10 cellular contexts compared by ENCODE assay signal in genomic region chr9:133700861-133701320, GRCh38. TPM values are rescaled to one million over a fixed set of nuclear protein-coding genes. Genes with fewer than 3 reads are reported as not detected.
DNase-seq lines count a peak whose midpoint lies in the region; ATAC-seq and TF ChIP-seq lines count a peak whose summit lies in the region.
"Had no signal": no experiment of that assay in that cellular context is flagged by ENCODE, and none has a peak within 500 bp of the region (broad histone marks: within the 10 kb centered on the region; RNA-seq: fewer than 3 reads in every experiment).

No MANE protein-coding gene starts in this region.

- peak overlapping the region; percentile 86 for H3K4me3 Mint-ChIP-seq in activated CD4-positive, alpha-beta memory T cell treated with anti-CD3 and anti-CD28 coated beads for 36 hours
- H3K4me3 Mint-ChIP-seq in glutamatergic neuron (ENCODE audit: unreplicated experiment): no peak overlapping the region

- in situ Hi-C loops in mammary epithelial cell (cut with MboI; ENCODE audit: low sequenced_read_pairs in 2 of 2) (no loop called here), GM13976 (cut with MboI; ENCODE audit: low sequenced_read_pairs, unreplicated experiment) (no loop called here)

- DNase-seq in mammary epithelial cell (no peak), breast epithelium (ENCODE audit: low spot score in 2 of 2) (no peak), glutamatergic neuron (no peak), superior temporal gyrus (ENCODE audit: extremely low spot score) (peak; percentile 52), NOMO-1 treated with DMSO at 0.1 percent for 48 hours (lab: John Stamatoyannopoulos, UW; ENCODE audit: unreplicated experiment) (no peak), GM13976 (ENCODE audit: low spot score) (no peak)
- peak; percentile 32 for DNase-seq in activated CD4-positive, alpha-beta memory T cell treated with anti-CD3 and anti-CD28 coated beads for 36 hours
- DNase-seq: thyroid gland had no signal

- no peaks in the 10 kb centered on the region for H3K36me3 Mint-ChIP-seq in activated CD4-positive, alpha-beta memory T cell treated with anti-CD3 and anti-CD28 coated beads for 36 hours
- H3K36me3 Mint-ChIP-seq in glutamatergic neuron (ENCODE audit: unreplicated experiment): peaks cover 5% of the 10 kb centered on the region

- no peak overlapping the region for H3K4me3 ChIP-seq in mammary epithelial cell (replicated peaks in 1 of 3; ENCODE audit: insufficient read depth in 1 of 3, low read depth in 2 of 3, low read length in 3 of 3)
- H3K4me3 ChIP-seq in breast epithelium: no peak overlapping the region
- H3K4me3 ChIP-seq: pancreas, thyroid gland had no signal

- H3K4me1 ChIP-seq in mammary epithelial cell (ENCODE audit: insufficient read depth, low read length) (peaks cover 4% of the 10 kb centered on the region), breast epithelium (no peaks in the 10 kb centered on the region)
- H3K4me1 ChIP-seq: pancreas had no signal

- intact Hi-C loops in mammary epithelial cell (cut with micrococcal nuclease) (no loop called here), breast epithelium (cut with DNase I; ENCODE audit: low total_unique reads) (no loop called here)
- intact Hi-C loops in activated CD4-positive, alpha-beta memory T cell treated with anti-CD3 and anti-CD28 coated beads for 36 hours (cut with micrococcal nuclease): loop anchor here (1.0 to 5.0 kb wide), 4 partner anchors 18 to 366 kb away; partner anchors contain the start of gene BRD3

- H3K4me1 Mint-ChIP-seq in activated CD4-positive, alpha-beta memory T cell treated with anti-CD3 and anti-CD28 coated beads for 36 hours (ENCODE audit: low read depth): peaks cover 41% of the 10 kb centered on the region
- H3K4me1 Mint-ChIP-seq in glutamatergic neuron (ENCODE audit: low read depth, unreplicated experiment): peaks cover 22% of the 10 kb centered on the region

- no peak for ATAC-seq in GM21367 (IDR thresholded peaks at IDR 0.05; ENCODE audit: unreplicated experiment)
- ATAC-seq: pancreas had no signal

- H3K9me3 Mint-ChIP-seq in activated CD4-positive, alpha-beta memory T cell treated with anti-CD3 and anti-CD28 coated beads for 36 hours: no peaks in the 10 kb centered on the region
- H3K9me3 Mint-ChIP-seq in glutamatergic neuron (ENCODE audit: unreplicated experiment): peaks cover 1% of the 10 kb centered on the region

- H3K9me3 ChIP-seq in mammary epithelial cell (replicated peaks; ENCODE audit: insufficient read depth, low read length) (no peaks in the 10 kb centered on the region), breast epithelium (no peaks in the 10 kb centered on the region)
- H3K9me3 ChIP-seq: pancreas, thyroid gland had no signal

- H3K9ac ChIP-seq in mammary epithelial cell (ENCODE audit: insufficient read depth, low read length): no peak overlapping the region

- H3K27me3 ChIP-seq in mammary epithelial cell (ENCODE audit: insufficient read depth, low read length) (peaks cover 14% of the 10 kb centered on the region), breast epithelium (peaks cover 0 to 21% of the 10 kb centered on the region in 2 donors)
- H3K27me3 ChIP-seq: pancreas, thyroid gland had no signal

- POLR2A ChIA-PET in activated CD4-positive, alpha-beta memory T cell treated with anti-CD3 and anti-CD28 coated beads for 36 hours (lab: Charles Lee): interaction anchor here (0.6 to 2.8 kb wide), 4 partner anchors 10 to 34 kb away, joined by 3 to 18 read pairs (median 6); no protein-coding TSS in a partner anchor

- H3K36me3 ChIP-seq in mammary epithelial cell (ENCODE audit: insufficient read depth, low read length): no peaks in the 10 kb centered on the region
- no peaks in the 10 kb centered on the region for H3K36me3 ChIP-seq in breast epithelium
- H3K36me3 ChIP-seq: pancreas, thyroid gland had no signal

- CTCF ChIA-PET in mammary epithelial cell (lab: Charles Lee; ENCODE audit: low non-redundant PET): no interaction called here
- CTCF ChIA-PET in activated CD4-positive, alpha-beta memory T cell treated with anti-CD3 and anti-CD28 coated beads for 36 hours (lab: Charles Lee): interaction anchor here (0.6 to 2.5 kb wide), 8 partner anchors 17 to 679 kb away, joined by 3 to 8 read pairs (median 3); no protein-coding TSS in a partner anchor

- H4K20me1 ChIP-seq in mammary epithelial cell (ENCODE audit: insufficient read depth, low read length): no peaks in the 10 kb centered on the region

- BruUV-seq in mammary epithelial cell (replicated peaks; lab: Mats Ljungman, UMichigan): no TSS peak

- dilution Hi-C loops in mammary epithelial cell (cut with HindIII; ENCODE audit: low sequenced_read_pairs): no loop called here

- TF ChIP-seq POLR2A in breast epithelium (IDR thresholded peaks at IDR 0.05): no peak

- 83% methylated on average over 4 of the region's 4 CpGs for WGBS in mammary epithelial cell (ENCODE audit: low coverage, missing lambda C conversion rate)

- H3K27me3 Mint-ChIP-seq in activated CD4-positive, alpha-beta memory T cell treated with anti-CD3 and anti-CD28 coated beads for 36 hours: no peaks in the 10 kb centered on the region
- peaks cover 5% of the 10 kb centered on the region for H3K27me3 Mint-ChIP-seq in glutamatergic neuron (ENCODE audit: unreplicated experiment)

- no peaks in the 10 kb centered on the region for H3K79me2 ChIP-seq in mammary epithelial cell (ENCODE audit: insufficient read depth, low read length)

- H3K27ac Mint-ChIP-seq in activated CD4-positive, alpha-beta memory T cell treated with anti-CD3 and anti-CD28 coated beads for 36 hours: peak overlapping the region; percentile 93
- H3K27ac Mint-ChIP-seq in glutamatergic neuron (ENCODE audit: unreplicated experiment): peak overlapping the region; percentile 52

- peak overlapping the region; percentile 59 for H2AFZ ChIP-seq in mammary epithelial cell (ENCODE audit: low read depth, low read length)

- H3K4me2 ChIP-seq in mammary epithelial cell (ENCODE audit: insufficient read depth, low read depth, low read length): no peak overlapping the region

- TF ChIP-seq CTCF in mammary epithelial cell (conservative IDR thresholded peaks at IDR 0.05 in 1 of 2, IDR thresholded peaks at IDR 0.05 in 1 of 2; ENCODE audit: extremely low read depth in 1 of 2, insufficient read depth in 1 of 2, low read depth in 1 of 2, low read length in 2 of 2): no peak
- no peak for TF ChIP-seq CTCF in breast epithelium (IDR thresholded peaks at IDR 0.05)
- no peak for TF ChIP-seq CTCF in glutamatergic neuron (IDR thresholded peaks at IDR 0.05; ENCODE audit: partially characterized antibody, unreplicated experiment)
- TF ChIP-seq CTCF in GM13976 (IDR thresholded peaks at IDR 0.05; ENCODE audit: borderline replicate concordance, control extremely low read depth, extremely low read depth, insufficient read depth, missing control alignments): no peak

- no peak overlapping the region for H3K27ac ChIP-seq in mammary epithelial cell (ENCODE audit: insufficient read depth, low read depth, low read length)
- H3K27ac ChIP-seq in breast epithelium: no peak overlapping the region
- H3K27ac ChIP-seq: pancreas, thyroid gland had no signal

RNA-seq across cellular contexts. Expression of gene SARDH, which starts 37.3 kb away (rescaled TPM):
- total RNA-seq in mammary epithelial cell (1 to 10 TPM in 1 of 2 donors, not detected in 1; 7.2 TPM), breast epithelium (1 to 10 TPM in 2 of 3 donors, under 1 TPM in 1; 0.16 to 2.0 (median 1.0) TPM), glutamatergic neuron (ENCODE audit: unreplicated experiment) (2.0 TPM)
- 0.28 TPM for polyA plus RNA-seq in mammary epithelial cell
- polyA minus RNA-seq in mammary epithelial cell: not detected
- 1 to 10 TPM; 6.5 to 6.6 TPM for total RNA-seq in activated CD4-positive, alpha-beta memory T cell treated with anti-CD3 and anti-CD28 coated beads for 36 hours

Comparison
In these comparisons a context has a peak if more than half of its experiments do, and no peak if none do; other contexts are left out.
1. DNase-seq: peak in activated CD4-positive, alpha-beta memory T cell treated with anti-CD3 and anti-CD28 coated beads for 36 hours (single experiment) and superior temporal gyrus (single experiment); none in mammary epithelial cell (single experiment), breast epithelium (0 of 2), glutamatergic neuron (single experiment), NOMO-1 treated with DMSO at 0.1 percent for 48 hours (single experiment) and GM13976 (single experiment).